23 cellular contexts compared by ENCODE assay signal in the genomic region with DNA sequence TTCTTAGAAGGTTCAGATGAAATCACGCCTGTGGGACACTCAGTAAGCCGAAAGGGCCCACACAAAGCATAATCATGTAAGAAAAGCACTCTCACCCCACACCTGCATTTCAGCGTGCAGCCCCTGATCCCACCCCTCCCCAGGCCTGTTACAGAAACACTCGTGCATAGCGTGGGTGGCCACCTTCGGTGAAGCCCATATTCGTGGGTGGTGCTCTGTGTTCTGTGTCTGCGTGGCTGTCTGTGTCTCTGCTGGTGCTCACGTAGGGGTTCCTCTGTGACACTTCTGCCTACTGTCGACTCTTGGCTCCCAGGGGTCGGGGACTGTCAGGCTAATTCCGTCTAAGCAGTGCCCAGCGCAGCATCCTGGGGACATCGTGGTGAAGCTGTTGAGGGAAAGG.
"Had no signal": no experiment of that assay in that cellular context is flagged by ENCODE, and none has a peak within 500 bp of the region (broad histone marks: within the 10 kb centered on the region; RNA-seq: fewer than 3 reads in every experiment).

No MANE protein-coding gene starts in this region.

- H3K4me3 Mint-ChIP-seq: activated CD8-positive, alpha-beta T cell treated with anti-CD3 and anti-CD28 coated beads, Interleukin-2, amount 10 ng/mL, durations not matched to agents 7 days and 5 days; activated naive CD4-positive, alpha-beta T cell treated with anti-CD3 and anti-CD28 coated beads, Interleukin-2, amount 50 U/mL, for 24 hours; dendritic cell treated with granulocyte-macrophage colony-stimulating factor and Interleukin-4, amounts not matched to agents 40 ng/mL and 50 ng/mL, for 4 days; memory B cell; naive B cell; stimulated activated naive CD8-positive, alpha-beta T cell treated with anti-CD3 and anti-CD28 coated beads, Interleukin-15, Interleukin-2, amounts not matched to agents 100 ng/mL and 50 ng/mL, for 24 hours had no signal

- H3K4me3 ChIP-seq: gastroesophageal sphincter, mucosa of descending colon, ovary, prostate gland, tibial artery had no signal

- H3K9me3 ChIP-seq: mucosa of descending colon, ovary, prostate gland had no signal

- H3K4me1 ChIP-seq: prostate gland had no signal

- H3K9me3 Mint-ChIP-seq: activated naive CD4-positive, alpha-beta T cell treated with anti-CD3 and anti-CD28 coated beads, Interleukin-2, amount 50 U/mL, for 24 hours had no signal

- ATAC-seq: activated CD8-positive, alpha-beta T cell treated with anti-CD3 and anti-CD28 coated beads, Interleukin-2, amount 10 ng/mL, durations not matched to agents 7 days and 5 days; gastroesophageal sphincter; left cardiac atrium; mucosa of descending colon had no signal

- H3K4me1 Mint-ChIP-seq: memory B cell, naive B cell had no signal

- H3K27ac Mint-ChIP-seq: activated CD8-positive, alpha-beta T cell treated with anti-CD3 and anti-CD28 coated beads, Interleukin-2, amount 10 ng/mL, durations not matched to agents 7 days and 5 days; activated naive CD4-positive, alpha-beta T cell treated with anti-CD3 and anti-CD28 coated beads, Interleukin-2, amount 50 U/mL, for 24 hours; dendritic cell treated with granulocyte-macrophage colony-stimulating factor and Interleukin-4, amounts not matched to agents 40 ng/mL and 50 ng/mL, for 4 days; memory B cell; naive B cell; stimulated activated naive CD8-positive, alpha-beta T cell treated with anti-CD3 and anti-CD28 coated beads, Interleukin-15, Interleukin-2, amounts not matched to agents 100 ng/mL and 50 ng/mL, for 24 hours had no signal

- FAIRE-seq: TTC549 had no signal

- H3K27me3 Mint-ChIP-seq: activated naive CD4-positive, alpha-beta T cell treated with anti-CD3 and anti-CD28 coated beads, Interleukin-2, amount 50 U/mL, for 24 hours had no signal

- H3K27me3 ChIP-seq: brain microvascular endothelial cell, ovary, tibial artery had no signal

- H3K36me3 ChIP-seq: brain microvascular endothelial cell, gastroesophageal sphincter, ovary, prostate gland, tibial artery had no signal

- H3K27ac ChIP-seq: brain microvascular endothelial cell, gastroesophageal sphincter, ovary, prostate gland, tibial artery had no signal

- DNase-seq: activated CD4-positive, alpha-beta T cell treated with anti-CD3 and anti-CD28 coated beads for 1 hour; activated CD4-positive, alpha-beta T cell treated with anti-CD3 and anti-CD28 coated beads, Interleukin-2, amount 50 U/mL, for 1 hour; activated CD8-positive, alpha-beta T cell treated with anti-CD3 and anti-CD28 coated beads, Interleukin-2, amount 10 ng/mL, durations not matched to agents 7 days and 5 days; activated gamma-delta T cell treated with Interleukin-2 at 50 U/mL for 16 hours; activated T-cell treated with anti-CD3 and anti-CD28 coated beads, Interleukin-2, amount 50 U/mL, for 1 hour; aorta; brain microvascular endothelial cell; effector CD8-positive, alpha-beta T cell; left cardiac atrium; mucosa of descending colon; naive B cell; ovary; stimulated activated CD4-positive, alpha-beta T cell treated with anti-CD3 and anti-CD28 coated beads, Interleukin-1b, Interleukin-23, amount 100 ng/mL, for 48 hours; substantia nigra; T-helper 1 cell; tibial artery had no signal
